In genomic region chr2:47906261-47907096, GRCh38 we compare ENCODE assay signal across 8 cellular contexts. TPM values are rescaled to one million over a fixed set of nuclear protein-coding genes. Genes with fewer than 3 reads are reported as not detected.
DNase-seq lines count a peak whose midpoint lies in the region; ATAC-seq and TF ChIP-seq lines count a peak whose summit lies in the region.

Gene FBXO11, minus strand, starts transcription at chr2:47906498. Its CDS starts 778 bp downstream, at chr2:47905720.

- H3K4me1 ChIP-seq in DOHH2 (ENCODE audit: control insufficient read depth, low read length) (peaks cover 34% of the 10 kb centered on the region), Peyer's patch (peaks cover 0 to 9% (median 0%) of the 10 kb centered on the region in 4 donors), esophagus muscularis mucosa (peaks cover 10 to 33% (median 30%) of the 10 kb centered on the region in 4 donors), muscle layer of duodenum (ENCODE audit: control insufficient read depth in 1 of 2, insufficient read depth in 2 of 2, low read length in 2 of 2) (peaks cover 10 to 11% of the 10 kb centered on the region in 2 donors)

- WGBS in esophagus muscularis mucosa = under 1% methylated on average over 35 of the region's 53 CpGs

- peak; percentile 71 to 90 for TF ChIP-seq POLR2A in Peyer's patch (IDR thresholded peaks at IDR 0.05)
- peak; percentile 73 for TF ChIP-seq POLR2A in esophagus muscularis mucosa (IDR thresholded peaks at IDR 0.05; ENCODE audit: low read depth)

- peaks cover 35% of the 10 kb centered on the region for H3K36me3 ChIP-seq in DOHH2 (ENCODE audit: control insufficient read depth, low read length)
- H3K36me3 ChIP-seq in KOPT-K1 (ENCODE audit: insufficient read depth, low read length) = no peaks in the 10 kb centered on the region
- no peaks in the 10 kb centered on the region for H3K36me3 ChIP-seq in Peyer's patch
- no peaks in the 10 kb centered on the region for H3K36me3 ChIP-seq in esophagus muscularis mucosa
- no peaks in the 10 kb centered on the region for H3K36me3 ChIP-seq in muscle layer of duodenum (ENCODE audit: control insufficient read depth in 1 of 2, insufficient read depth in 2 of 2, low read length in 2 of 2)

- TF ChIP-seq EP300 in esophagus muscularis mucosa (IDR thresholded peaks at IDR 0.05) = no peak

- peak; percentile 78 for TF ChIP-seq CTCF in DOHH2 (IDR thresholded peaks at IDR 0.05; ENCODE audit: low read depth, low read length, poor library complexity, severe bottlenecking)
- peak; percentile 22 to 65 (median 60) for TF ChIP-seq CTCF in Peyer's patch (IDR thresholded peaks at IDR 0.05)
- TF ChIP-seq CTCF in esophagus muscularis mucosa (IDR thresholded peaks at IDR 0.05) = peak; percentile 52 to 63 (median 53)

- H3K27ac ChIP-seq in DOHH2 (ENCODE audit: low read depth, low read length) = peak within 1 kb of the TSS; percentile 93
- peak within 1 kb of the TSS; percentile 90 for H3K27ac ChIP-seq in KOPT-K1 (ENCODE audit: low read depth, low read length, poor library complexity, severe bottlenecking)
- peak within 1 kb of the TSS; percentile 94 to 99 (median 97) for H3K27ac ChIP-seq in Peyer's patch
- peak within 1 kb of the TSS; percentile 92 to 100 (median 99) for H3K27ac ChIP-seq in esophagus muscularis mucosa (replicated peaks in 1 of 4)
- H3K27ac ChIP-seq in muscle layer of duodenum (ENCODE audit: low read length) = peak within 1 kb of the TSS; percentile 95

- H3K4me2 ChIP-seq in DOHH2 (ENCODE audit: low read length) = peak within 1 kb of the TSS; percentile 97

- peak within 1 kb of the TSS; percentile 83 for H3K4me3 ChIP-seq in DOHH2 (ENCODE audit: low read length)
- H3K4me3 ChIP-seq in Peyer's patch = peak within 1 kb of the TSS; percentile 72 to 96 (median 86)
- peak within 1 kb of the TSS; percentile 80 to 97 (median 94) for H3K4me3 ChIP-seq in esophagus muscularis mucosa
- H3K4me3 ChIP-seq in muscle layer of duodenum (ENCODE audit: low read depth in 1 of 2, low read length in 2 of 2) = peak within 1 kb of the TSS; percentile 73 to 77

- peaks cover 11% of the 10 kb centered on the region; the same call in 1 of the 2 replicates for H3F3A ChIP-seq in DOHH2 (ENCODE audit: control insufficient read depth, insufficient read depth)

- H3K9me2 ChIP-seq in DOHH2 (replicated peaks; ENCODE audit: control insufficient read depth, low read length) = no peaks in the 10 kb centered on the region

- H3K27me3 ChIP-seq in DOHH2 (ENCODE audit: control insufficient read depth, low read length) = no peaks in the 10 kb centered on the region
- no peaks in the 10 kb centered on the region for H3K27me3 ChIP-seq in Peyer's patch
- H3K27me3 ChIP-seq in esophagus muscularis mucosa = no peaks in the 10 kb centered on the region
- no peaks in the 10 kb centered on the region for H3K27me3 ChIP-seq in muscle layer of duodenum (ENCODE audit: low read depth, low read length)

- intact Hi-C loops in esophagus muscularis mucosa (cut with DNase I) = loop anchor here (5.0 kb wide), 3 partner anchors 124 to 531 kb away; partner anchors contain the start of gene MSH6

- H3K9me3 ChIP-seq in DOHH2 (ENCODE audit: control insufficient read depth, insufficient read depth, low read length) (no peaks in the 10 kb centered on the region), KOPT-K1 (ENCODE audit: insufficient read depth, low read length, poor library complexity, severe bottlenecking) (no peaks in the 10 kb centered on the region), Peyer's patch (no peaks in the 10 kb centered on the region), esophagus muscularis mucosa (no peaks in the 10 kb centered on the region), muscle layer of duodenum (ENCODE audit: control insufficient read depth in 1 of 2, low read length in 2 of 2) (no peaks in the 10 kb centered on the region)

- peaks cover 18% of the 10 kb centered on the region for H4K20me1 ChIP-seq in DOHH2 (ENCODE audit: control insufficient read depth, insufficient read depth, low read depth, low read length)

- ATAC-seq in GM21786 (IDR thresholded peaks at IDR 0.05; ENCODE audit: unreplicated experiment) = peak; percentile 88

- H3K79me2 ChIP-seq in DOHH2 (ENCODE audit: control insufficient read depth, low read length) = peaks cover 51% of the 10 kb centered on the region

- DNase-seq in Peyer's patch = peak; percentile 95 to 98 (median 96)
- peak; percentile 93 to 94 for DNase-seq in activated T-cell treated with anti-CD3 and anti-CD28 coated beads, Interleukin-2, amount 50 U/mL, for 48 hours
- peak; percentile 99 for DNase-seq in esophagus muscularis mucosa (ENCODE audit: extremely low spot score)
- peak; percentile 95 to 99 for DNase-seq in stimulated activated CD8-positive, alpha-beta memory T cell treated with anti-CD3 and anti-CD28 coated beads, Interleukin-7, amount 100 ng/mL, for 4 hours (ENCODE audit: low read depth in 2 of 2)

RNA-seq across cellular contexts. Expression of gene FBXO11, which starts in this region (rescaled TPM):
- 10 to 100 TPM; 43.0 to 77.2 (median 51.3) TPM for total RNA-seq in Peyer's patch
- total RNA-seq in esophagus muscularis mucosa = 10 to 100 TPM; 37.3 to 53.8 (median 47.0) TPM

Comparison
In these comparisons a context has a peak if more than half of its experiments do, and no peak if none do; other contexts are left out.
1. Peak in every context shown above with its lines: DNase-seq, ATAC-seq, H3K4me3 ChIP-seq and H3K27ac ChIP-seq.